ENCODE assay signal across 17 cellular contexts in the genomic region with DNA sequence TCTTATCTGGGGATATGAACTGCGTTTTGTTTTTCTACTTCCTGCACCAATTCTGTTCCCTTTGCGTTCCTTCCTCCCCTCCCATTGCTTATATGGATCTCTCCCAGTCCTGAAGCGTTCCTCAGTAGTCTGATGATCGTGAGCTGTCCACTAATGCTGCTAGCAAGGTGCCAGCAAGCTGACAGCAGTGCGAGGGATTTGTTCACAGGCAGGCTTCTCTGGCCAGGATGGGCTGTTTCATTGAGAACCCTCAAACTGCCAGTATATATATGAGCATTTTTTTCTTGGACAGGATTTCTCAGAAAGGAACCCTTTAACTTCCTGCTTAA. TPM values are rescaled to one million over a fixed set of nuclear protein-coding genes. Genes with fewer than 3 reads are reported as not detected.
DNase-seq lines count a peak whose midpoint lies in the region; ATAC-seq and TF ChIP-seq lines count a peak whose summit lies in the region.
"Had no signal": no experiment of that assay in that cellular context is flagged by ENCODE, and none has a peak within 500 bp of the region (broad histone marks: within the 10 kb centered on the region; RNA-seq: fewer than 3 reads in every experiment).

No MANE protein-coding gene starts in this region.

- intact Hi-C loops in Panc1 (cut with micrococcal nuclease; ENCODE audit: unreplicated experiment) = loop anchor here (10.0 kb wide), 2 partner anchors 165 to 675 kb away; partner anchors contain the start of gene HECW2
- intact Hi-C loops in sciatic nerve (cut with DNase I) = no loop called here

- no peaks in the 10 kb centered on the region for H3K4me1 ChIP-seq in Panc1 (ENCODE audit: control insufficient read depth, insufficient read depth, low read length)
- no peaks in the 10 kb centered on the region for H3K4me1 ChIP-seq in gastroesophageal sphincter

- no peak for DNase-seq in activated naive CD4-positive, alpha-beta T cell treated with anti-CD3 and anti-CD28 coated beads, Interleukin-2, amount 10 ng/mL, durations not matched to agents 7 days and 5 days
- DNase-seq in activated naive CD4-positive, alpha-beta T cell treated with Interleukin-2 at 50 U/mL for 16 hours = no peak
- DNase-seq in Panc1 (ENCODE audit: low read depth, low spot score) (no peak), fibroblast of gingiva (ENCODE audit: low read depth) (peak; percentile 16), sciatic nerve (ENCODE audit: low spot score) (no peak), activated gamma-delta T cell (lab: John Stamatoyannopoulos, UW) (no peak), HUDEP-2 (lab: John Stamatoyannopoulos, UW; ENCODE audit: unreplicated experiment in 76 of 76) (no peak)
- DNase-seq: KG1, NCI-H1092, NCI-H2107, PC-9 had no signal

- H3K9me3 ChIP-seq in Panc1 (ENCODE audit: control insufficient read depth, insufficient read depth, low read depth, low read length) (no peaks in the 10 kb centered on the region), gastroesophageal sphincter (peaks cover 0 to 22% (median 0%) of the 10 kb centered on the region in 3 donors)

- H3K27me3 ChIP-seq in Panc1 (ENCODE audit: control insufficient read depth, insufficient read depth, low read length) (no peaks in the 10 kb centered on the region), gastroesophageal sphincter (no peaks in the 10 kb centered on the region)

- H3K27ac ChIP-seq in Panc1 (ENCODE audit: low read length) = no peak overlapping the region
- no peak overlapping the region for H3K27ac ChIP-seq in gastroesophageal sphincter
- H3K27ac ChIP-seq: HL-60, PC-9 had no signal

- H3K4me3 Mint-ChIP-seq in activated naive CD4-positive, alpha-beta T cell treated with anti-CD3 and anti-CD28 coated beads, Interleukin-2, amount 10 ng/mL, durations not matched to agents 7 days and 5 days = no peak overlapping the region
- H3K4me3 Mint-ChIP-seq: CD14-positive monocyte had no signal

- peak overlapping the region; percentile 46 for H3K27ac Mint-ChIP-seq in activated naive CD4-positive, alpha-beta T cell treated with anti-CD3 and anti-CD28 coated beads, Interleukin-2, amount 10 ng/mL, durations not matched to agents 7 days and 5 days
- H3K27ac Mint-ChIP-seq: CD14-positive monocyte had no signal

- no peak for TF ChIP-seq CTCF in Panc1 (IDR thresholded peaks at IDR 0.05)
- TF ChIP-seq CTCF in gastroesophageal sphincter (IDR thresholded peaks at IDR 0.05) = no peak

- ATAC-seq in Panc1 (peak; percentile 71; the same call in 1 of the 2 replicates), sciatic nerve (peak; percentile 52), gastroesophageal sphincter (no peak)

- no TSS peak for BruUV-seq in Panc1 (replicated peaks; lab: Mats Ljungman, UMichigan)

- POLR2A ChIA-PET in Panc1 (lab: Charles Lee) = no interaction called here

- peaks cover 30% of the 10 kb centered on the region for H3K9me3 Mint-ChIP-seq in activated naive CD4-positive, alpha-beta T cell treated with anti-CD3 and anti-CD28 coated beads, Interleukin-2, amount 10 ng/mL, durations not matched to agents 7 days and 5 days

- H3K36me3 Mint-ChIP-seq in activated naive CD4-positive, alpha-beta T cell treated with anti-CD3 and anti-CD28 coated beads, Interleukin-2, amount 10 ng/mL, durations not matched to agents 7 days and 5 days = peaks cover 47% of the 10 kb centered on the region

- H3K36me3 ChIP-seq in Panc1 (ENCODE audit: control insufficient read depth, insufficient read depth, low read length) (peaks cover 4% of the 10 kb centered on the region), gastroesophageal sphincter (peaks cover 0 to 24% of the 10 kb centered on the region in 2 donors)

- in situ Hi-C loops in Panc1 (cut with HindIII; ENCODE audit: low pct_unique_long_range_greater_than_20kb, low sequenced_read_pairs) = no loop called here

- CTCF ChIA-PET in activated naive CD4-positive, alpha-beta T cell treated with anti-CD3 and anti-CD28 coated beads, Interleukin-2, amount 10 ng/mL, durations not matched to agents 7 days and 5 days (lab: Charles Lee) = interaction anchor here (0.8 kb wide), 1 partner anchor 8 kb away, joined by 5 read pairs; no protein-coding TSS in a partner anchor
- CTCF ChIA-PET in Panc1 (lab: Charles Lee) = interaction anchor here (0.8 to 1.8 kb wide), 2 partner anchors 8 to 461 kb away, joined by 3 to 6 read pairs; no protein-coding TSS in a partner anchor

- no peak for TF ChIP-seq EP300 in gastroesophageal sphincter (IDR thresholded peaks at IDR 0.05)

- H3K27me3 Mint-ChIP-seq in activated naive CD4-positive, alpha-beta T cell treated with anti-CD3 and anti-CD28 coated beads, Interleukin-2, amount 10 ng/mL, durations not matched to agents 7 days and 5 days = no peaks in the 10 kb centered on the region

- no peak overlapping the region for H3K4me3 ChIP-seq in Panc1 (ENCODE audit: low read depth in 2 of 2, low read length in 2 of 2)
- no peak overlapping the region for H3K4me3 ChIP-seq in gastroesophageal sphincter
- H3K4me3 ChIP-seq: PC-9 had no signal

- H3K4me1 Mint-ChIP-seq in activated naive CD4-positive, alpha-beta T cell treated with anti-CD3 and anti-CD28 coated beads, Interleukin-2, amount 10 ng/mL, durations not matched to agents 7 days and 5 days = peaks cover 2% of the 10 kb centered on the region
- H3K4me1 Mint-ChIP-seq: CD14-positive monocyte had no signal

- no peak for TF ChIP-seq POLR2A in gastroesophageal sphincter (IDR thresholded peaks at IDR 0.05)

- WGBS in gastroesophageal sphincter (ENCODE audit: low coverage in 1 of 2), 2 donors = 17 to 44% methylated on average over 1 to 5 of the region's 5 CpGs

RNA-seq across cellular contexts. Expression of gene GTF3C3, which starts 40.1 kb away (rescaled TPM):
- total RNA-seq in Panc1 (2021; ENCODE audit: unreplicated experiment) (54.4 TPM), sciatic nerve (44.1 TPM), gastroesophageal sphincter (10 to 100 TPM; 13.3 to 30.2 (median 24.3) TPM)
- 25.9 TPM for polyA plus RNA-seq in Panc1 (2012; ENCODE audit: insufficient read length)

RNA-seq across cellular contexts. Expression of gene C2orf66, which starts 49.8 kb away (rescaled TPM):
- total RNA-seq in Panc1 (2021; ENCODE audit: unreplicated experiment) (0.33 TPM), sciatic nerve (0.36 TPM), gastroesophageal sphincter (under 1 TPM in 1 of 4 donors, not detected in 3; 0.13 TPM)
- polyA plus RNA-seq in Panc1 (2012; ENCODE audit: insufficient read length) = not detected
- total RNA-seq: A172, G401, Right ventricle myocardium inferior had no signal
- polyA plus RNA-seq: CD14-positive monocyte had no signal
